ENCODE assay signal across 26 cellular contexts in genomic region chr2:74751981-74752808, GRCh38.
"Had no signal": no experiment of that assay in that cellular context is flagged by ENCODE, and none has a peak within 500 bp of the region (broad histone marks: within the 10 kb centered on the region; RNA-seq: fewer than 3 reads in every experiment).

No MANE protein-coding gene starts in this region.

- H3K4me3 Mint-ChIP-seq: immature natural killer cell; mesothelial cell of epicardium; naive B cell; natural killer cell; nephron progenitor cell; neural progenitor cell; stimulated activated naive CD8-positive, alpha-beta T cell treated with anti-CD3 and anti-CD28 coated beads, Interleukin-15, Interleukin-2, amounts not matched to agents 100 ng/mL and 50 ng/mL, for 24 hours had no signal

- H3K27ac ChIP-seq: left lung, neural progenitor cell, ovary, right atrium auricular region, skin epidermis, transverse colon, upper lobe of left lung had no signal

- DNase-seq: hypothalamus; immature natural killer cell; kidney; left colon; left lung; mesendoderm; naive B cell; natural killer cell; nephron progenitor cell; ovary; stimulated activated CD4-positive, alpha-beta T cell treated with anti-CD3 and anti-CD28 coated beads, Interleukin-12 subunit alpha, Interleukin-12 subunit beta, amount 100 ng/mL, for 4 hours; stimulated activated CD4-positive, alpha-beta T cell treated with anti-CD3 and anti-CD28 coated beads, Interleukin-15, amount 100 ng/mL, for 24 hours; stimulated activated CD4-positive, alpha-beta T cell treated with anti-CD3 and anti-CD28 coated beads, Interleukin-2, amount 100 ng/mL, for 24 hours; stimulated activated CD4-positive, alpha-beta T cell treated with anti-CD3 and anti-CD28 coated beads, Interleukin-4, amount 100 ng/mL, for 1 hour; stimulated activated naive CD4-positive, alpha-beta T cell; substantia nigra; transverse colon had no signal

- H2AFZ ChIP-seq: neural progenitor cell had no signal

- H3K4me1 ChIP-seq: left lung, right atrium auricular region, transverse colon, upper lobe of left lung had no signal

- ATAC-seq: left colon, left lung, natural killer cell, sciatic nerve had no signal

- H3K4me2 ChIP-seq: neural progenitor cell had no signal

- H3K4me1 Mint-ChIP-seq: immature natural killer cell, mesothelial cell of epicardium, natural killer cell, nephron progenitor cell had no signal

- H3K9ac ChIP-seq: neural progenitor cell had no signal

- H3K27ac Mint-ChIP-seq: immature natural killer cell; mesothelial cell of epicardium; natural killer cell; nephron progenitor cell; neural progenitor cell; progenitor cell of endocrine pancreas; stimulated activated naive CD8-positive, alpha-beta T cell treated with anti-CD3 and anti-CD28 coated beads, Interleukin-15, Interleukin-2, amounts not matched to agents 100 ng/mL and 50 ng/mL, for 24 hours had no signal

- H3K36me3 ChIP-seq: left lung, neural progenitor cell, ovary, right atrium auricular region, transverse colon, upper lobe of left lung had no signal

- H3K4me3 ChIP-seq: left lung, lung, neural progenitor cell, ovary, right atrium auricular region, skin epidermis, transverse colon, upper lobe of left lung had no signal

- H3K9me3 ChIP-seq: ovary had no signal

- H3K27me3 ChIP-seq: neural progenitor cell, ovary, right atrium auricular region, transverse colon, upper lobe of left lung had no signal
